13 cellular contexts compared by ENCODE assay signal in the genomic region with DNA sequence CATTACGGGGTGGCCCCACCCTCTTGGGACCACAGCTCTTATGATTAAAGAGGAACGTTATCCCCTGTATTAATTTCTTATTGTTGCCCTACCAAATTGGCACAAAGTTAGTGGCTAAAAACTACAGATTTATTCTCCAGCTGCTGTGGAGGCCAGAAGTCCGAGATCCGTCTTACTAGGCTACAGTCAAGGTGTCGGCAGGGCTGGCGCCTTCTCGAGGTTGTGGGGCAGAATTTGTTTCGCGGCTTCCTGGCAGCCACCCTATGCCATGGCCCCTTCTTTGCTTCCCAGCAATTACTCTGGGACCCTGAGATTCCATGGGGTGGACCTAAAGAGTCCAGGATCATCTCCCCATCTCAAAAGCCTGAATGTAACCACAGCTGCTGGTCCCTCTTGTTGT.
"Had no signal": no experiment of that assay in that cellular context is flagged by ENCODE, and none has a peak within 500 bp of the region (broad histone marks: within the 10 kb centered on the region; RNA-seq: fewer than 3 reads in every experiment).

No MANE protein-coding gene starts in this region.

- H3K9me3 Mint-ChIP-seq: activated naive CD4-positive, alpha-beta T cell treated with anti-CD3 and anti-CD28 coated beads, Interleukin-2, amount 50 U/mL, for 24 hours; effector memory CD8-positive, alpha-beta T cell; neural progenitor cell; stimulated activated naive CD8-positive, alpha-beta T cell treated with anti-CD3 and anti-CD28 coated beads, Interleukin-15, amount 100 ng/mL, for 72 hours had no signal

- H3K36me3 Mint-ChIP-seq: neural progenitor cell had no signal

- H3K27ac Mint-ChIP-seq: effector memory CD8-positive, alpha-beta T cell; neural progenitor cell; progenitor cell of endocrine pancreas had no signal

- H3K27me3 Mint-ChIP-seq: activated naive CD4-positive, alpha-beta T cell treated with anti-CD3 and anti-CD28 coated beads, Interleukin-2, amount 50 U/mL, for 24 hours; effector memory CD8-positive, alpha-beta T cell; progenitor cell of endocrine pancreas; stimulated activated naive CD8-positive, alpha-beta T cell treated with anti-CD3 and anti-CD28 coated beads, Interleukin-15, amount 100 ng/mL, for 72 hours had no signal

- ATAC-seq: body of pancreas; effector memory CD8-positive, alpha-beta T cell; left ventricle myocardium superior had no signal

- H3K4me3 Mint-ChIP-seq: activated naive CD4-positive, alpha-beta T cell treated with anti-CD3 and anti-CD28 coated beads, Interleukin-2, amount 50 U/mL, for 24 hours; effector memory CD8-positive, alpha-beta T cell; neural progenitor cell had no signal

- DNase-seq: activated CD4-positive, alpha-beta T cell treated with anti-CD3 and anti-CD28 coated beads, Interleukin-2, amount 50 U/mL, for 1 hour; amniotic stem cell; body of pancreas; effector memory CD8-positive, alpha-beta T cell; left ventricle myocardium superior; stimulated activated CD4-positive, alpha-beta T cell treated with anti-CD3 and anti-CD28 coated beads, Interleukin-12 subunit alpha, Interleukin-12 subunit beta, amount 100 ng/mL, for 4 hours; stimulated activated CD4-positive, alpha-beta T cell treated with anti-CD3 and anti-CD28 coated beads, Interleukin-2, amount 100 ng/mL, for 24 hours; stimulated activated naive CD8-positive, alpha-beta T cell treated with anti-CD3 and anti-CD28 coated beads, Interleukin-15, amount 100 ng/mL, for 72 hours; transverse colon; uterus had no signal
